Comparison of ENCODE assay signal across 1 cellular context in genomic region chr1:58928514-58928913, GRCh38.
TF ChIP-seq lines count a peak whose summit lies in the region.

No MANE protein-coding gene starts in this region.

TF ChIP-seq in HCT116, 20 proteins besides CTCF, POLR2A, EP300 and RAD21 (continued from another document):
- TF ChIP-seq TCF7L2 (IDR thresholded peaks at IDR 0.05; ENCODE audit: borderline replicate concordance, extremely low read depth, insufficient read depth, insufficient read length): no peak
- TF ChIP-seq SRF (IDR thresholded peaks at IDR 0.05; ENCODE audit: low read depth): no peak
